Comparison of ENCODE assay signal across 17 cellular contexts in the genomic region with DNA sequence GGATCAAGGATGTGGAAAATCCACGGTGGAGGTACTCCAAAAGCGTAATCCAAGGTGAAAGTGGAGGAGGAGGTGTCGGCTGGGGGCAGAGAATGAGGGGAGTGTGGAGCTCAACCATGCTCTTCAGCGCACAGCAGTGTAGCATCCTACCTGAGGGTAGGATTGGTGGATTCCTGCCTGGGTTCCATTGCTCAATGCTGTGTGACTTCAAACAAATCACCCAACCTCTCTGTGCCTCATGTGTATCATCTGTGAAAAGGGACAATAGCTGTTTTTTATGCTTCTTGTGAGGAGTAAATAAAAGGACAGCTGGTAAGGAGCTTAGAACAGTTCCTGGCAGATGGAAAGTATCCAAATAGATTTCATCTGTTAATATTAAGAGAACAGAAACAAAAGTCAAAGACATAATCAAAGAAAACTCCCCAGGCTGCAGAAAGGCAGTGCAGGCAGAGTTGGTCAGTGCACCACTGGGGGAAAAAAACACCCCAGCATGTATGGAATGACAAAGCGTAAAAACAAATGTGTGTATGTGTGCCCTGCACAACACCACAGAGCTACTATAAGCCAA.
DNase-seq lines count a peak whose midpoint lies in the region; ATAC-seq, FAIRE-seq and TF ChIP-seq lines count a peak whose summit lies in the region.
"Had no signal": no experiment of that assay in that cellular context is flagged by ENCODE, and none has a peak within 500 bp of the region (broad histone marks: within the 10 kb centered on the region; RNA-seq: fewer than 3 reads in every experiment).

No MANE protein-coding gene starts in this region.

- H2AFZ ChIP-seq in K562 (ENCODE audit: low read depth, low read length), result no peak overlapping the region
- no peak overlapping the region for H2AFZ ChIP-seq in HepG2 (ENCODE audit: low read length)
- H2AFZ ChIP-seq in neuronal stem cell (ENCODE audit: low read length), result no peak overlapping the region

- no peak overlapping the region for H3K23ac ChIP-seq in neuronal stem cell (ENCODE audit: low read depth, low read length, poor library complexity)

- H4K8ac ChIP-seq in neuronal stem cell (ENCODE audit: low read depth, low read length), result no peak overlapping the region

- H3K27ac Mint-ChIP-seq in HFFc6, result no peak overlapping the region
- H3K27ac Mint-ChIP-seq: CD8-positive, alpha-beta T cell had no signal

- H3K9me3 ChIP-seq in K562 (replicated peaks; ENCODE audit: control insufficient read depth, insufficient read depth, low read depth, low read length) (no peaks in the 10 kb centered on the region), HepG2 (ENCODE audit: low read length) (peaks cover 5% of the 10 kb centered on the region), neuronal stem cell (replicated peaks in 1 of 2; ENCODE audit: control insufficient read depth in 2 of 2, insufficient read depth in 1 of 2, low read depth in 1 of 2, low read length in 2 of 2) (peaks cover 5 to 7% of the 10 kb centered on the region in 2 donors), vagina (no peaks in the 10 kb centered on the region)
- H3K9me3 ChIP-seq: Caco-2 had no signal

- no peaks in the 10 kb centered on the region for H3K9me1 ChIP-seq in K562 (ENCODE audit: control insufficient read depth, insufficient read depth, low read length)

- TF ChIP-seq CTCF in K562 (IDR thresholded peaks at IDR 0.05 in 2 of 3, conservative IDR thresholded peaks at IDR 0.05 in 1 of 3; ENCODE audit: insufficient read depth in 2 of 3, low read depth in 1 of 3, low read length in 3 of 3) (no peak), HepG2 (CRISPR knock-in tag; IDR thresholded peaks at IDR 0.05) (no peak), vagina (IDR thresholded peaks at IDR 0.05) (no peak), HFFc6 (IDR thresholded peaks at IDR 0.05) (no peak), lower leg skin (IDR thresholded peaks at IDR 0.05) (no peak)

- DNase-seq in K562 (ENCODE audit: extremely low read depth in 1 of 4, low spot score in 3 of 4) (no peak), HepG2 (ENCODE audit: low spot score) (no peak), neuronal stem cell (ENCODE audit: low spot score) (no peak), vagina (ENCODE audit: extremely low spot score in 2 of 2) (no peak), HFFc6 (no peak), lower leg skin (ENCODE audit: low spot score in 2 of 2) (no peak)
- DNase-seq: C1 segment of cervical spinal cord; Caco-2; CD4-positive, CD25-positive, alpha-beta regulatory T cell; CD8-positive, alpha-beta T cell; DMS153; DND-41; GOT3; H7; HCEC 1CT had no signal

- H4K91ac ChIP-seq in neuronal stem cell (ENCODE audit: low read depth, low read length, poor library complexity), result no peak overlapping the region

- peak overlapping the region; percentile 31 for H3K4ac ChIP-seq in neuronal stem cell (ENCODE audit: low read length)

- H3K9ac ChIP-seq in K562 (ENCODE audit: insufficient read depth in 1 of 2, low read depth in 2 of 2, low read length in 2 of 2) (no peak overlapping the region), HepG2 (ENCODE audit: insufficient read depth, low read depth, low read length) (no peak overlapping the region), neuronal stem cell (ENCODE audit: low read depth, low read length, poor library complexity) (no peak overlapping the region)

- POLR2A ChIA-PET in K562 (lab: Yijun Ruan, JAX) (interaction anchor here (0.8 kb wide), 1 partner anchor 51 kb away, joined by 3 read pairs; no protein-coding TSS in a partner anchor), HepG2 (lab: Yijun Ruan, JAX) (no interaction called here)

- H2BK120ac ChIP-seq in neuronal stem cell (ENCODE audit: low read depth, low read length), result no peak overlapping the region

- in situ Hi-C loops in K562 (cut with MboI), result no loop called here
- in situ Hi-C loops in HepG2 (cut with HindIII; ENCODE audit: extremely low pct_ligation_motif_present, low pct_unique_long_range_greater_than_20kb), result no loop called here

- peaks cover 7% of the 10 kb centered on the region for H3K36me3 Mint-ChIP-seq in HFFc6 (ENCODE audit: low read depth)
- H3K36me3 Mint-ChIP-seq: CD4-positive, CD25-positive, alpha-beta regulatory T cell; CD8-positive, alpha-beta T cell had no signal

- no peak overlapping the region for H2AK5ac ChIP-seq in neuronal stem cell (ENCODE audit: low read depth, low read length)

- H3K4me2 ChIP-seq in K562 (ENCODE audit: insufficient read depth, low read length) (no peak overlapping the region), HepG2 (ENCODE audit: low read depth, low read length) (no peak overlapping the region), neuronal stem cell (ENCODE audit: insufficient read depth, low read length, poor library complexity, severe bottlenecking) (no peak overlapping the region)

- no peaks in the 10 kb centered on the region for H4K20me1 ChIP-seq in K562 (replicated peaks; ENCODE audit: control insufficient read depth, insufficient read depth, low read length)
- H4K20me1 ChIP-seq in HepG2 (ENCODE audit: insufficient read depth, low read length), result no peaks in the 10 kb centered on the region

- peaks cover 2% of the 10 kb centered on the region for H3K27me3 Mint-ChIP-seq in HFFc6 (ENCODE audit: insufficient read depth)

- FAIRE-seq in K562 (lab: Jason Lieb, UNC) (no peak), HepG2 (lab: Jason Lieb, UNC) (no peak)
- FAIRE-seq: G401.6, GM12892 had no signal

- WGBS in K562 (ENCODE audit: insufficient coverage, low coverage, missing lambda C conversion rate), result 2% methylated on average over 5 of the region's 5 CpGs
- WGBS in HepG2 (ENCODE audit: low lambda C conversion rate), result 45% methylated on average over 5 of the region's 5 CpGs
- no CpG with 5 or more reads among the region's 5 CpGs for WGBS in neuronal stem cell (ENCODE audit: extremely low coverage in 2 of 2, insufficient read length in 2 of 2, insufficient replicate concordance in 1 of 2), 2 donors
- 92 to 99% methylated on average over 5 of the region's 5 CpGs for WGBS in lower leg skin, 2 donors

- ATAC-seq in K562, result no peak
- ATAC-seq in HepG2, result no peak
- ATAC-seq: CD8-positive, alpha-beta T cell had no signal

- no peak for TF ChIP-seq EP300 in K562 (IDR thresholded peaks at IDR 0.05; ENCODE audit: low read length)
- TF ChIP-seq EP300 in HepG2 (IDR thresholded peaks at IDR 0.05; ENCODE audit: low read depth in 2 of 2, low read length in 2 of 2), result no peak
- TF ChIP-seq EP300 in HepG2 (CRISPR knock-in tag; IDR thresholded peaks at IDR 0.05; ENCODE audit: borderline replicate concordance), result no peak

- H3K36me3 ChIP-seq in K562 (ENCODE audit: control insufficient read depth, insufficient read depth, low read length) (no peaks in the 10 kb centered on the region), HepG2 (replicated peaks in 1 of 2; ENCODE audit: control insufficient read depth in 1 of 2, insufficient read depth in 2 of 2, low read length in 2 of 2) (no peaks in the 10 kb centered on the region), neuronal stem cell (replicated peaks in 1 of 2; ENCODE audit: control insufficient read depth in 2 of 2, insufficient read depth in 2 of 2, low read length in 2 of 2) (peaks cover 0 to 2% of the 10 kb centered on the region in 2 donors), vagina (no peaks in the 10 kb centered on the region)

- H3K14ac ChIP-seq in neuronal stem cell (ENCODE audit: low read length), result no peak overlapping the region

- CTCF ChIA-PET in K562 (lab: Yijun Ruan, JAX; ENCODE audit: low intra/inter-chr PET ratio) (no interaction called here), HepG2 (lab: Yijun Ruan, JAX; ENCODE audit: low intra/inter-chr PET ratio, low total read pairs) (no interaction called here)

- no peak overlapping the region for H3K4me3 Mint-ChIP-seq in HFFc6
- H3K4me3 Mint-ChIP-seq: CD4-positive, CD25-positive, alpha-beta regulatory T cell; CD8-positive, alpha-beta T cell had no signal

- H3K4me3 ChIP-seq in K562 (no peak overlapping the region), HepG2 (replicated peaks in 1 of 3; ENCODE audit: insufficient read depth in 1 of 3, low read depth in 2 of 3, low read length in 3 of 3) (no peak overlapping the region), neuronal stem cell (ENCODE audit: low read length in 2 of 2) (no peak overlapping the region), vagina (no peak overlapping the region), lower leg skin (ENCODE audit: low read depth, poor library complexity, severe bottlenecking) (no peak overlapping the region)

- no peak overlapping the region for H2BK5ac ChIP-seq in neuronal stem cell (ENCODE audit: low read length)

- H3K4me1 ChIP-seq in K562 (replicated peaks in 1 of 2; ENCODE audit: control insufficient read depth in 2 of 2, insufficient read depth in 2 of 2, low read length in 2 of 2) (no peaks in the 10 kb centered on the region), HepG2 (ENCODE audit: insufficient read depth, low read length) (no peaks in the 10 kb centered on the region), neuronal stem cell (ENCODE audit: control insufficient read depth in 2 of 2, insufficient read depth in 1 of 2, low read depth in 1 of 2, low read length in 2 of 2) (peaks cover 19 to 20% of the 10 kb centered on the region in 2 donors), vagina (peaks cover 25% of the 10 kb centered on the region)
- H3K4me1 ChIP-seq: Caco-2 had no signal

- H3K79me1 ChIP-seq in neuronal stem cell (ENCODE audit: low read depth, low read length), result peaks cover 3% of the 10 kb centered on the region

- TF ChIP-seq RAD21 in K562 (CRISPR knock-in tag; conservative IDR thresholded peaks at IDR 0.05 in 1 of 2, IDR thresholded peaks at IDR 0.05 in 1 of 2) (no peak), HepG2 (CRISPR knock-in tag; IDR thresholded peaks at IDR 0.05) (no peak)

- no peaks in the 10 kb centered on the region for H3K4me1 Mint-ChIP-seq in HFFc6 (ENCODE audit: low read depth)

- H2BK12ac ChIP-seq in neuronal stem cell (ENCODE audit: low read length), result peak overlapping the region; percentile 44

- H3K79me2 ChIP-seq in K562 (ENCODE audit: control insufficient read depth, insufficient read depth, low read length), result no peaks in the 10 kb centered on the region
- no peaks in the 10 kb centered on the region for H3K79me2 ChIP-seq in HepG2 (ENCODE audit: insufficient read depth, low read length)

- peaks cover 47% of the 10 kb centered on the region for H3K9me3 Mint-ChIP-seq in HFFc6
- H3K9me3 Mint-ChIP-seq: CD8-positive, alpha-beta T cell had no signal

- H3K18ac ChIP-seq in neuronal stem cell (ENCODE audit: low read length), result peak overlapping the region; percentile 63

- peaks cover 0 to 23% of the 10 kb centered on the region in 2 experiments; a peak in 1 of 5 replicates for H3K27me3 ChIP-seq in K562 (ENCODE audit: control insufficient read depth in 2 of 2, insufficient read depth in 2 of 2, low read length in 2 of 2)
- peaks cover 2 to 35% of the 10 kb centered on the region in 2 experiments; a peak in 4 of 5 replicates for H3K27me3 ChIP-seq in HepG2 (ENCODE audit: control insufficient read depth in 1 of 2, insufficient read depth in 2 of 2, low read length in 2 of 2)
- H3K27me3 ChIP-seq in neuronal stem cell (ENCODE audit: control insufficient read depth in 3 of 3, insufficient read depth in 3 of 3, low read depth in 1 of 3, low read length in 3 of 3), result peaks cover 0 to 12% (median 0%) of the 10 kb centered on the region in 3 experiments
- H3K27me3 ChIP-seq in vagina, result no peaks in the 10 kb centered on the region

- no peak for TF ChIP-seq POLR2A in K562 (conservative IDR thresholded peaks at IDR 0.05)
- TF ChIP-seq POLR2A in HepG2 (IDR thresholded peaks at IDR 0.05; ENCODE audit: insufficient read depth in 1 of 2, low read depth in 2 of 2, low read length in 2 of 2), result no peak
- no peak for TF ChIP-seq POLR2A in vagina (IDR thresholded peaks at IDR 0.05)
- TF ChIP-seq POLR2A in lower leg skin (IDR thresholded peaks at IDR 0.05), result no peak

- BruUV-seq in K562 (replicated peaks; lab: Mats Ljungman, UMichigan) (no TSS peak), HepG2 (replicated peaks; lab: Mats Ljungman, UMichigan) (no TSS peak)

- H2BK15ac ChIP-seq in neuronal stem cell (ENCODE audit: low read length), result peak overlapping the region; percentile 90

- intact Hi-C loops in K562 (cut with micrococcal nuclease), result no loop called here
- intact Hi-C loops in HepG2 (cut with micrococcal nuclease; ENCODE audit: unreplicated experiment), result no loop called here
- intact Hi-C loops in vagina (cut with DNase I), result no loop called here
- intact Hi-C loops in lower leg skin (cut with DNase I; ENCODE audit: low total_unique reads), result no loop called here

- H3K27ac ChIP-seq in K562 (ENCODE audit: extremely low read depth, low read depth, low read length), result no peak overlapping the region
- no peak overlapping the region for H3K27ac ChIP-seq in HepG2 (ENCODE audit: extremely low read length, insufficient read depth, low read length)
- H3K27ac ChIP-seq in neuronal stem cell (replicated peaks; ENCODE audit: low read length), result no peak overlapping the region
- no peak overlapping the region for H3K27ac ChIP-seq in vagina
